In genomic region chr1:70353038-70353437, GRCh38 we compare ENCODE assay signal across 8 cellular contexts. TPM values are rescaled to one million over a fixed set of nuclear protein-coding genes. Genes with fewer than 3 reads are reported as not detected.
DNase-seq lines count a peak whose midpoint lies in the region; ATAC-seq and TF ChIP-seq lines count a peak whose summit lies in the region.

No MANE protein-coding gene starts in this region.

- H3K36me3 ChIP-seq in ascending aorta (peaks cover 0 to 7% of the 10 kb centered on the region in 2 donors), right lobe of liver (no peaks in the 10 kb centered on the region), tibial artery (no peaks in the 10 kb centered on the region)

- no peak overlapping the region for H3K27ac ChIP-seq in ascending aorta
- H3K27ac ChIP-seq in right lobe of liver, result no peak overlapping the region
- peak overlapping the region in 1 of 2 donors; percentile 93 for H3K27ac ChIP-seq in tibial artery

- peaks cover 8% of the 10 kb centered on the region for H3K36me3 Mint-ChIP-seq in activated T-cell treated with anti-CD3 and anti-CD28 coated beads, Interleukin-2, amount 50 U/mL, for 4 hours (ENCODE audit: insufficient read depth)

- no peaks in the 10 kb centered on the region for H3K27me3 Mint-ChIP-seq in activated T-cell treated with anti-CD3 and anti-CD28 coated beads, Interleukin-2, amount 50 U/mL, for 4 hours (ENCODE audit: low read depth)

- H3K4me1 ChIP-seq in ascending aorta, result peaks cover 3 to 37% of the 10 kb centered on the region in 2 donors
- peaks cover 0 to 19% (median 0%) of the 10 kb centered on the region in 4 donors for H3K4me1 ChIP-seq in right lobe of liver
- H3K4me1 ChIP-seq in tibial artery, result peaks cover 0 to 68% (median 33%) of the 10 kb centered on the region in 4 donors

- no peak for TF ChIP-seq POLR2A in right lobe of liver (IDR thresholded peaks at IDR 0.05)

- H3K27me3 ChIP-seq in ascending aorta, result no peaks in the 10 kb centered on the region
- no peaks in the 10 kb centered on the region for H3K27me3 ChIP-seq in right lobe of liver
- H3K27me3 ChIP-seq in tibial artery, result no peaks in the 10 kb centered on the region

- intact Hi-C loops in ascending aorta (cut with DNase I) (loop anchor here (5.0 to 10.0 kb wide), 3 partner anchors 146 to 729 kb away; partner anchors contain the start of genes LRRC40, PTGER3 and ZRANB2), right lobe of liver (cut with DNase I) (no loop called here), tibial artery (cut with DNase I; ENCODE audit: low total_unique reads) (loop anchor here (10.0 kb wide), 1 partner anchor 148 kb away; the partner anchor contains the start of gene LRRC40)

- H3K4me3 Mint-ChIP-seq in activated T-cell treated with anti-CD3 and anti-CD28 coated beads, Interleukin-2, amount 50 U/mL, for 4 hours, result peak overlapping the region; percentile 93

- H3K4me3 ChIP-seq in ascending aorta, result peak overlapping the region; percentile 82 to 92
- peak overlapping the region; percentile 61 to 91 (median 84) for H3K4me3 ChIP-seq in right lobe of liver
- peak overlapping the region; percentile 85 to 86 for H3K4me3 ChIP-seq in tibial artery

- no peaks in the 10 kb centered on the region for H3K9me3 Mint-ChIP-seq in activated T-cell treated with anti-CD3 and anti-CD28 coated beads, Interleukin-2, amount 50 U/mL, for 4 hours

- TF ChIP-seq CTCF in ascending aorta (IDR thresholded peaks at IDR 0.05) (no peak), right lobe of liver (IDR thresholded peaks at IDR 0.05) (no peak), tibial artery (IDR thresholded peaks at IDR 0.05) (no peak)

- H3K9me3 ChIP-seq in ascending aorta (no peaks in the 10 kb centered on the region), right lobe of liver (no peaks in the 10 kb centered on the region), tibial artery (no peaks in the 10 kb centered on the region)

- 30% methylated on average over 4 of the region's 4 CpGs for WGBS in right lobe of liver (ENCODE audit: insufficient coverage, low coverage, low lambda C conversion rate, missing lambda C conversion rate)

- no peak for DNase-seq in activated T-cell treated with anti-CD3 and anti-CD28 coated beads, Interleukin-2, amount 50 U/mL, for 4 hours
- no peak for DNase-seq in activated T-cell treated with anti-CD3 and anti-CD28 coated beads, Interleukin-2, amount 50 U/mL, for 48 hours
- DNase-seq in ascending aorta (ENCODE audit: low spot score in 2 of 2) (no peak), right lobe of liver (no peak), tibial artery (no peak), DMS53 (lab: John Stamatoyannopoulos, UW) (no peak), dedifferentiated amniotic fluid mesenchymal stem cell (ENCODE audit: extremely low spot score) (no peak)

- no peak for ATAC-seq in activated T-cell treated with anti-CD3 and anti-CD28 coated beads, Interleukin-2, amount 50 U/mL, for 4 hours
- ATAC-seq in right lobe of liver (no peak), GM19455 (IDR thresholded peaks at IDR 0.05; ENCODE audit: unreplicated experiment) (no peak)

- H3K4me1 Mint-ChIP-seq in activated T-cell treated with anti-CD3 and anti-CD28 coated beads, Interleukin-2, amount 50 U/mL, for 4 hours (ENCODE audit: low read depth), result peaks cover 54% of the 10 kb centered on the region

RNA-seq across cellular contexts. Expression of gene ANKRD13C, which starts 1.5 kb away (rescaled TPM):
- 10 to 100 TPM; 24.7 to 26.9 (median 26.5) TPM for total RNA-seq in activated T-cell treated with anti-CD3 and anti-CD28 coated beads, Interleukin-2, amount 50 U/mL, for 4 hours
- total RNA-seq in ascending aorta, result 30.2 TPM
- 1 to 10 TPM; 6.4 to 8.9 (median 7.3) TPM for total RNA-seq in right lobe of liver

RNA-seq across cellular contexts. Expression of gene CTH, which starts 58.0 kb away (rescaled TPM):
- total RNA-seq in activated T-cell treated with anti-CD3 and anti-CD28 coated beads, Interleukin-2, amount 50 U/mL, for 4 hours, result 10 to 100 TPM in 1 of 3 donors, 1 to 10 TPM in 2; 2.5 to 15.8 (median 5.1) TPM
- total RNA-seq in ascending aorta (4.3 TPM), right lobe of liver (10 to 100 TPM; 32.3 to 85.7 (median 49.0) TPM)

Comparison
In these comparisons a context has a peak if more than half of its experiments do, and no peak if none do; other contexts are left out.
1. intact Hi-C loops: an anchor here in ascending aorta (5.0 to 10.0 kb wide) and tibial artery (10.0 kb wide); none called in right lobe of liver.